Comparison of ENCODE assay signal across 1 cellular context in the genomic region with DNA sequence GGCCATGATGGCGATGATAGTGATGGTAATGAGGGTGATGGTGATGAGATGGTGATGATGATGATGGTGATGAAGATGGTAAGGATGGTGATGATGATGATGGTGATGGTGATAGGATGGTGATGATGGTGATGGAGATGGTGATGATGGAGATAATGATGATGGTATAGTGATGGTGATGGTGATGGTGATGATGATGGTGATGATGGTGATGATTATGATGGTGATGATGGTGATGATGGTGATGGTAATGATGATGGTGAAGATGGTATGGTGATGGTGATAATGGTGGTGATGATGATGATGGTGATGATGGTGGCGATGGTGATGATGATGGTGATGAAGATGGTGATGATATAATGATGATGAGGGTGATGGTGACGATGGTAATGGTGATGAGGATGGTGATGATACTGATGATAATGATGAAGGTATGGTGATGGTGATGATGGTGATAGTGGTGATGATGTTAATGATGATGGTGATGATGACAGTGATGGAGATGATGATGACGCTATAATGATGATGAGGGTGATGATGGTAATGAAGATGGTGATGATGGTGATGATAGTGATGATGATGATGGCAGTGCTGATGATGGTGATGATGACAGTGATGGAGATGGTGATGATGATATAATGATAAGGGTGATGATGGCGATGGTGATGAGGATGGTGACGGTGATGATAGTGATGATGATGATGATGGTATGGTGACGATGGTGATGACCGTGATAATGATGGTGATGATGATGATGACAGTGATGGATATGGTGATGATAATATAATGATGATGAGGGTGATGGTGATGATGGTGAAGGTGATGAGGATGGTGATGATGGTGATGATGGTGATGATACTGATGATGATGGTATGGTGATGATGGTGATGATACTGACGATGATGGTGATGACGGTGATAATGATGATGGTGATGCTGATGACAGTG.
TF ChIP-seq lines count a peak whose summit lies in the region.

No MANE protein-coding gene starts in this region.

TF ChIP-seq in K562, 482 proteins besides CTCF, POLR2A, EP300 and RAD21 (continued from another document):
- no peak for TF ChIP-seq CBX3 (IDR thresholded peaks at IDR 0.05; ENCODE audit: borderline replicate concordance in 1 of 2, low read length in 2 of 2)
- TF ChIP-seq, protein P1, sequence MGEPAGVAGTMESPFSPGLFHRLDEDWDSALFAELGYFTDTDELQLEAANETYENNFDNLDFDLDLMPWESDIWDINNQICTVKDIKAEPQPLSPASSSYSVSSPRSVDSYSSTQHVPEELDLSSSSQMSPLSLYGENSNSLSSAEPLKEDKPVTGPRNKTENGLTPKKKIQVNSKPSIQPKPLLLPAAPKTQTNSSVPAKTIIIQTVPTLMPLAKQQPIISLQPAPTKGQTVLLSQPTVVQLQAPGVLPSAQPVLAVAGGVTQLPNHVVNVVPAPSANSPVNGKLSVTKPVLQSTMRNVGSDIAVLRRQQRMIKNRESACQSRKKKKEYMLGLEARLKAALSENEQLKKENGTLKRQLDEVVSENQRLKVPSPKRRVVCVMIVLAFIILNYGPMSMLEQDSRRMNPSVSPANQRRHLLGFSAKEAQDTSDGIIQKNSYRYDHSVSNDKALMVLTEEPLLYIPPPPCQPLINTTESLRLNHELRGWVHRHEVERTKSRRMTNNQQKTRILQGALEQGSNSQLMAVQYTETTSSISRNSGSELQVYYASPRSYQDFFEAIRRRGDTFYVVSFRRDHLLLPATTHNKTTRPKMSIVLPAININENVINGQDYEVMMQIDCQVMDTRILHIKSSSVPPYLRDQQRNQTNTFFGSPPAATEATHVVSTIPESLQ (CRISPR knock-in tag; IDR thresholded peaks at IDR 0.05) = no peak
- no peak for TF ChIP-seq ARNT (IDR thresholded peaks at IDR 0.05)
- peak; percentile 64 for TF ChIP-seq CTBP1 (IDR thresholded peaks at IDR 0.05; ENCODE audit: borderline replicate concordance)
- no peak for TF ChIP-seq PHTF2 (CRISPR knock-in tag; IDR thresholded peaks at IDR 0.05)
- TF ChIP-seq, protein P2, sequence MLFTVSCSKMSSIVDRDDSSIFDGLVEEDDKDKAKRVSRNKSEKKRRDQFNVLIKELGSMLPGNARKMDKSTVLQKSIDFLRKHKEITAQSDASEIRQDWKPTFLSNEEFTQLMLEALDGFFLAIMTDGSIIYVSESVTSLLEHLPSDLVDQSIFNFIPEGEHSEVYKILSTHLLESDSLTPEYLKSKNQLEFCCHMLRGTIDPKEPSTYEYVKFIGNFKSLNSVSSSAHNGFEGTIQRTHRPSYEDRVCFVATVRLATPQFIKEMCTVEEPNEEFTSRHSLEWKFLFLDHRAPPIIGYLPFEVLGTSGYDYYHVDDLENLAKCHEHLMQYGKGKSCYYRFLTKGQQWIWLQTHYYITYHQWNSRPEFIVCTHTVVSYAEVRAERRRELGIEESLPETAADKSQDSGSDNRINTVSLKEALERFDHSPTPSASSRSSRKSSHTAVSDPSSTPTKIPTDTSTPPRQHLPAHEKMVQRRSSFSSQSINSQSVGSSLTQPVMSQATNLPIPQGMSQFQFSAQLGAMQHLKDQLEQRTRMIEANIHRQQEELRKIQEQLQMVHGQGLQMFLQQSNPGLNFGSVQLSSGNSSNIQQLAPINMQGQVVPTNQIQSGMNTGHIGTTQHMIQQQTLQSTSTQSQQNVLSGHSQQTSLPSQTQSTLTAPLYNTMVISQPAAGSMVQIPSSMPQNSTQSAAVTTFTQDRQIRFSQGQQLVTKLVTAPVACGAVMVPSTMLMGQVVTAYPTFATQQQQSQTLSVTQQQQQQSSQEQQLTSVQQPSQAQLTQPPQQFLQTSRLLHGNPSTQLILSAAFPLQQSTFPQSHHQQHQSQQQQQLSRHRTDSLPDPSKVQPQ (CRISPR knock-in tag; IDR thresholded peaks at IDR 0.05; ENCODE audit: borderline replicate concordance) = no peak
- TF ChIP-seq, protein P3, sequence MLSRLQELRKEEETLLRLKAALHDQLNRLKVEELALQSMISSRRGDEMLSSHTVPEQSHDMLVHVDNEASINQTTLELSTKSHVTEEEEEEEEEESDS (CRISPR knock-in tag; IDR thresholded peaks at IDR 0.05) = no peak
- TF ChIP-seq RBM39 (optimal IDR thresholded peaks at IDR 0.05; ENCODE audit: low read depth, low read length) = no peak
- TF ChIP-seq NEUROD1 (IDR thresholded peaks at IDR 0.05; ENCODE audit: borderline replicate concordance, low read depth, low read length, partially characterized antibody) = no peak
- 0 out of 2 replicates have a peak, but pooled peaks have one; percentile 64 for TF ChIP-seq TSC22D4 (tag; IDR thresholded peaks at IDR 0.05)
- TF ChIP-seq PTTG1 (tag; IDR thresholded peaks at IDR 0.05; ENCODE audit: low read depth) = no peak
- TF ChIP-seq U2AF1 (optimal IDR thresholded peaks at IDR 0.05; ENCODE audit: low read depth, low read length) = no peak
- no peak for TF ChIP-seq CREB3 (tag; conservative IDR thresholded peaks at IDR 0.05; ENCODE audit: low read depth)
- TF ChIP-seq TFAP4 (CRISPR knock-in tag; IDR thresholded peaks at IDR 0.05; ENCODE audit: borderline replicate concordance) = no peak
- TF ChIP-seq, protein P4, sequence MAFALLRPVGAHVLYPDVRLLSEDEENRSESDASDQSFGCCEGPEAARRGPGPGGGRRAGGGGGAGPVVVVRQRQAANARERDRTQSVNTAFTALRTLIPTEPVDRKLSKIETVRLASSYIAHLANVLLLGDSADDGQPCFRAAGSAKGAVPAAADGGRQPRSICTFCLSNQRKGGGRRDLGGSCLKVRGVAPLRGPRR (CRISPR knock-in tag; IDR thresholded peaks at IDR 0.05) = no peak
- peak; percentile 14; the same call in 1 of the 2 replicates for TF ChIP-seq BCOR (IDR thresholded peaks at IDR 0.05)
- TF ChIP-seq, protein P5, sequence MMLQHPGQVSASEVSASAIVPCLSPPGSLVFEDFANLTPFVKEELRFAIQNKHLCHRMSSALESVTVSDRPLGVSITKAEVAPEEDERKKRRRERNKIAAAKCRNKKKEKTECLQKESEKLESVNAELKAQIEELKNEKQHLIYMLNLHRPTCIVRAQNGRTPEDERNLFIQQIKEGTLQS (IDR thresholded peaks at IDR 0.05) = peak; percentile 40; the same call in 1 of the 2 replicates
- TF ChIP-seq, protein P5 (CRISPR knock-in tag; conservative IDR thresholded peaks at IDR 0.05) = no peak
- TF ChIP-seq TCF7 (IDR thresholded peaks at IDR 0.05; ENCODE audit: borderline replicate concordance) = no peak
- TF ChIP-seq ZZZ3 (IDR thresholded peaks at IDR 0.05) = no peak
- no peak for TF ChIP-seq POLR2H (tag; IDR thresholded peaks at IDR 0.05; ENCODE audit: low read depth)
- no peak for TF ChIP-seq U2AF2 (optimal IDR thresholded peaks at IDR 0.05; ENCODE audit: low read depth, low read length)
- no peak for TF ChIP-seq ZNF77 (CRISPR knock-in tag; IDR thresholded peaks at IDR 0.05)
- no peak for TF ChIP-seq KDM2B (CRISPR knock-in tag; IDR thresholded peaks at IDR 0.05)
- TF ChIP-seq ZFP36 (IDR thresholded peaks at IDR 0.05; ENCODE audit: low read depth, low read length, partially characterized antibody) = no peak
